ENCODE assay signal across 8 cellular contexts in the genomic region with DNA sequence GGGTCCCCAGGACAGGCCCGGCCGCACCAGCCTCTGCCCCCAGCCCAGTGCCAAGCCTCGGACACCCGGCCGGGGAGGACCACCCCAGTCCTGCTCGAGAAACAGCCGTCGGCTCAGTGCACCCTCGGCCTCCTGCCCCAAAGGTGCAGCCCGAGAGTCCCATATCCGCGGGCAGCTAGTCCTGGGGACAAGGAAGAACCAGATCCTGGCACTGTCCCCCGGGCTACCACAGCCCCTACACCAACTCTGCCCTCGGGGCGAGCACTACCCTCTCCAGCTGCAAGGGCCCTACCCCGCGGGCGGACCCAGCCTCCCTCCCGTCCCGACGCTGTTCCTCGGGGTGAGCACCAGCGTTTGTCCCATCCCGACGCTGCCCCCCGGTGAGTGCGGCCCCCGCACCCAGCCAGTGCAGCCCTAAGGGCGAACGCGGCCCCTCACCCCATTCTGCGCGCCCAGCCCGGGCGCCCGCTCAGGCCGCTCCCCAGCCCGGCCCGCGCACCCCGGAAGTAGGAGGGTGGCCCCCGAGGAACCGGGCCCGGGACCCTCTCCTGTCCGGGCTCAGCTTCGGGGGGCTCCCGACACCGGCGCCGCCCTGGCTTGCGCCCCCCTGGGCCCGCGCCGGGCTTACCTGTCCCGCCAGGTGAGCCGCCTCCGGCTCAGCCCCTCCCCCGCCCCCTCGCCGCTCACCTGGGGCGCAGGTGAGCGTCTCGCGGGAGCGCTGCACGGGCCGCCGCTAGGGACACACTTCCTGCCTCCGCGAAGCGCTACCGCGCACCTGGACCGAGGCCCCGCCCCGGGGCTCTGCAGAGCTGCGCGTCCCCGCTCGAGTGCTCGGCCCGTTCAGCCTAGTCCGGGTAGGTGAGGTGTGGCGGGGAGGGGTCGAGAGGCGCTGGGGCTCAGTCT. TPM values are rescaled to one million over a fixed set of nuclear protein-coding genes. Genes with fewer than 3 reads are reported as not detected.
DNase-seq lines count a peak whose midpoint lies in the region; ATAC-seq and TF ChIP-seq lines count a peak whose summit lies in the region.

Gene KDF1 (minus strand): TSS at position 747 of the 903 bp plus-strand sequence. CDS start 8,088 bp downstream, outside the sequence.

- H3K36me3 ChIP-seq in PC-9 (ENCODE audit: low read depth) (no peaks in the 10 kb centered on the region), gastroesophageal sphincter (no peaks in the 10 kb centered on the region)

- H3K4me3 ChIP-seq in GM12865 (ENCODE audit: low read depth, low read length) (peak within 1 kb of the TSS; percentile 11; the same call in 1 of the 2 replicates), PC-9 (peak within 1 kb of the TSS; percentile 81), iPS-18c (ENCODE audit: insufficient read depth, low read depth, low read length) (peak within 1 kb of the TSS; percentile 89), gastroesophageal sphincter (peak within 1 kb of the TSS in 1 of 2 donors; percentile 36)

- peak within 1 kb of the TSS; percentile 92 for H3K4me2 ChIP-seq in PC-9

- H3K27me3 ChIP-seq in PC-9 (ENCODE audit: insufficient read depth, low read depth) (no peaks in the 10 kb centered on the region), gastroesophageal sphincter (peaks cover 92% of the 10 kb centered on the region)

- peaks cover 25% of the 10 kb centered on the region for H3K79me2 ChIP-seq in PC-9 (ENCODE audit: low read depth)

- H3K4me3 Mint-ChIP-seq in activated naive CD8-positive, alpha-beta T cell treated with anti-CD3 and anti-CD28 coated beads, Interleukin-2, amount 10 ng/mL, durations not matched to agents 7 days and 5 days = peak within 1 kb of the TSS; percentile 82

- no peak for DNase-seq in GM12865 (ENCODE audit: low read depth)
- DNase-seq in PC-9 = peak; percentile 68 to 88
- peak; percentile 56 for DNase-seq in activated naive CD8-positive, alpha-beta T cell treated with anti-CD3 and anti-CD28 coated beads, Interleukin-2, amount 10 ng/mL, durations not matched to agents 7 days and 5 days
- DNase-seq in stimulated activated CD4-positive, alpha-beta T cell treated with anti-CD3 and anti-CD28 coated beads, Interleukin-4, amount 100 ng/mL, for 1 hour = peak; percentile 53

- no TSS peak for BruUV-seq in PC-9 (replicated peaks; lab: Mats Ljungman, UMichigan)

- H3K9me3 Mint-ChIP-seq in activated naive CD8-positive, alpha-beta T cell treated with anti-CD3 and anti-CD28 coated beads, Interleukin-2, amount 10 ng/mL, durations not matched to agents 7 days and 5 days = peaks cover 3% of the 10 kb centered on the region

- peaks cover 2% of the 10 kb centered on the region for H3K36me3 Mint-ChIP-seq in activated naive CD8-positive, alpha-beta T cell treated with anti-CD3 and anti-CD28 coated beads, Interleukin-2, amount 10 ng/mL, durations not matched to agents 7 days and 5 days

- TF ChIP-seq EP300 in gastroesophageal sphincter (IDR thresholded peaks at IDR 0.05) = no peak

- CTCF ChIA-PET in PC-9 (lab: Charles Lee) = interaction anchor here (0.6 kb wide), 1 partner anchor 48 kb away, joined by 3 read pairs; no protein-coding TSS in a partner anchor

- TF ChIP-seq POLR2A in gastroesophageal sphincter (IDR thresholded peaks at IDR 0.05) = peak in 1 of 2 donors; percentile 13

- H3K27ac Mint-ChIP-seq in activated naive CD8-positive, alpha-beta T cell treated with anti-CD3 and anti-CD28 coated beads, Interleukin-2, amount 10 ng/mL, durations not matched to agents 7 days and 5 days = no peak within 1 kb of the TSS

- POLR2A ChIA-PET in PC-9 (lab: Charles Lee; ENCODE audit: unreplicated experiment) = no interaction called here
- POLR2A ChIA-PET in activated naive CD8-positive, alpha-beta T cell treated with anti-CD3 and anti-CD28 coated beads, Interleukin-2, amount 10 ng/mL, durations not matched to agents 7 days and 5 days (lab: Charles Lee) = interaction anchor here (0.5 kb wide), 1 partner anchor 227 kb away, joined by 4 read pairs; no protein-coding TSS in a partner anchor

- H3K27me3 Mint-ChIP-seq in activated naive CD8-positive, alpha-beta T cell treated with anti-CD3 and anti-CD28 coated beads, Interleukin-2, amount 10 ng/mL, durations not matched to agents 7 days and 5 days = peaks cover 56% of the 10 kb centered on the region

- H4K20me1 ChIP-seq in PC-9 (ENCODE audit: insufficient read depth) = no peaks in the 10 kb centered on the region

- WGBS in gastroesophageal sphincter (ENCODE audit: low coverage in 1 of 2), 2 donors = 0% methylated on average over 2 of the region's 86 CpGs; no CpG with 5 or more reads in 1 of the 2 donors

- H3F3A ChIP-seq in PC-9 (ENCODE audit: insufficient read depth, low read depth) = peaks cover 17% of the 10 kb centered on the region; the same call in 1 of the 2 replicates

- no peaks in the 10 kb centered on the region for H3K9me2 ChIP-seq in PC-9 (ENCODE audit: insufficient read depth)

- H3K4me1 Mint-ChIP-seq in activated naive CD8-positive, alpha-beta T cell treated with anti-CD3 and anti-CD28 coated beads, Interleukin-2, amount 10 ng/mL, durations not matched to agents 7 days and 5 days = peaks cover 5% of the 10 kb centered on the region

- no peaks in the 10 kb centered on the region for H3K9me3 ChIP-seq in PC-9 (ENCODE audit: insufficient read depth, low read depth)
- no peaks in the 10 kb centered on the region for H3K9me3 ChIP-seq in iPS-18c (ENCODE audit: control insufficient read depth, insufficient read depth, low read length)
- peaks cover 0 to 19% (median 0%) of the 10 kb centered on the region in 3 donors for H3K9me3 ChIP-seq in gastroesophageal sphincter

- intact Hi-C loops in PC-9 (cut with micrococcal nuclease; ENCODE audit: unreplicated experiment) = no loop called here

- ATAC-seq in activated naive CD8-positive, alpha-beta T cell treated with anti-CD3 and anti-CD28 coated beads, Interleukin-2, amount 10 ng/mL, durations not matched to agents 7 days and 5 days (ENCODE audit: low read depth) = peak; percentile 80
- ATAC-seq in HG02642 (IDR thresholded peaks at IDR 0.05; ENCODE audit: poor library complexity, unreplicated experiment) (no peak), gastroesophageal sphincter (no peak), GM21619 (IDR thresholded peaks at IDR 0.05; ENCODE audit: unreplicated experiment) (no peak)

- no peak for TF ChIP-seq CTCF in GM12865 (IDR thresholded peaks at IDR 0.05; ENCODE audit: insufficient read depth, low read depth, low read length, missing control alignments)
- TF ChIP-seq CTCF in PC-9 (conservative IDR thresholded peaks at IDR 0.05) = no peak; the same call in 1 of the 2 replicates
- TF ChIP-seq CTCF in gastroesophageal sphincter (IDR thresholded peaks at IDR 0.05) = no peak

- H3K4me1 ChIP-seq in PC-9 (replicated peaks; ENCODE audit: insufficient read depth) (peaks cover 19% of the 10 kb centered on the region), gastroesophageal sphincter (peaks cover 0 to 13% (median 10%) of the 10 kb centered on the region in 3 donors)

- H2AFZ ChIP-seq in PC-9 = peak within 1 kb of the TSS; percentile 82

- peak within 1 kb of the TSS; percentile 23; the same call in 1 of the 2 replicates for H3K27ac ChIP-seq in PC-9
- no peak within 1 kb of the TSS for H3K27ac ChIP-seq in gastroesophageal sphincter

RNA-seq across cellular contexts. Expression of gene KDF1, which starts in this region (rescaled TPM):
- total RNA-seq in PC-9 (2021) (20.5 and 21.3 TPM in 2 replicates), gastroesophageal sphincter (1 to 10 TPM in 1 of 4 donors, not detected in 3; 2.3 TPM)
- total RNA-seq in activated naive CD8-positive, alpha-beta T cell treated with anti-CD3 and anti-CD28 coated beads, Interleukin-2, amount 10 ng/mL, durations not matched to agents 7 days and 5 days = 1 to 10 TPM; 1.1 to 1.8 TPM
